In the genomic region with DNA sequence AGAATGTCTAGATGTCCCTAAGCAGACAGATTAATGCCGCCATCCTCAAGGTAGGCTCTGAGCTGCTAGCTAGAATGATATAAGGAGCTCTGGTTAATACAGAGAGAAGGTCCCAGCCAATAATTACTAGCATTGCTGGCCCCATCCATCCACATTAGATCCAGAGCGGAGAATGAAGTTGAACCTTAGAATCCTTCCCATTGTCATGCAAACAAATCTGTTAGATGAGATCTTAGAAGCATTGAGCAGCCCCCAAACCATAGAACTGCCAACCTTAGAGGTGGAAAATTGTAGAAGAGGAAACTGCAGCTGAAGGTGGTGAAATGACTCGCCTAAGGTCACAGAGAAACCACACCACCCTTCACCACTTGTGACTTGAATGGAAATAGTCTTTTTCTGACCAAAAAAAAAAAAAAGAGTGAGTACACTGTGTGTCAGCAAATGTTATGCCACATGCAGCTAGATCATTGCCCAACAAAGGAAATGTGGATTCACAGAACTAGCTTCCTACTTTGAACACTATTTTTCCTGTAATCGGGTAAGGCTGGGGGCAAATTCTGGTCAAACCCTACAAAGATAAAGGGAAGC, we compare ENCODE assay signal across 8 cellular contexts.
DNase-seq lines count a peak whose midpoint lies in the region; ATAC-seq lines count a peak whose summit lies in the region.
"Had no signal": no experiment of that assay in that cellular context is flagged by ENCODE, and none has a peak within 500 bp of the region (broad histone marks: within the 10 kb centered on the region; RNA-seq: fewer than 3 reads in every experiment).

No MANE protein-coding gene starts in this region.

- DNase-seq in T-cell (peak in 2 of 34 experiments; percentile 8 to 9), glomerular visceral epithelial cell (ENCODE audit: extremely low spot score) (peak; percentile 37), activated gamma-delta T cell (lab: John Stamatoyannopoulos, UW) (no peak)
- no peak for DNase-seq in effector memory CD4-positive, alpha-beta T cell

- H3K27ac ChIP-seq in effector memory CD4-positive, alpha-beta T cell (ENCODE audit: insufficient read depth, low read length, poor library complexity, severe bottlenecking), result no peak overlapping the region
- H3K27ac ChIP-seq: SK-N-MC had no signal

- H3K4me1 Mint-ChIP-seq in T-cell, result peaks cover 15 to 40% (median 26%) of the 10 kb centered on the region in 3 donors

- H3K27me3 Mint-ChIP-seq in T-cell, result peaks cover 0 to 14% of the 10 kb centered on the region in 2 donors

- no peak overlapping the region for H3K4me3 ChIP-seq in effector memory CD4-positive, alpha-beta T cell (ENCODE audit: insufficient read depth, low read depth, low read length, poor library complexity, severe bottlenecking)
- H3K4me3 ChIP-seq: SK-N-MC had no signal

- H3K4me1 ChIP-seq in effector memory CD4-positive, alpha-beta T cell (ENCODE audit: control insufficient read depth, insufficient read depth, low read length, poor library complexity, severe bottlenecking), result peaks cover 19% of the 10 kb centered on the region

- H3K36me3 Mint-ChIP-seq in T-cell, result no peaks in the 10 kb centered on the region

- ATAC-seq in GM19035 (IDR thresholded peaks at IDR 0.05; ENCODE audit: unreplicated experiment), result peak; percentile 70
- ATAC-seq in HG02938 (IDR thresholded peaks at IDR 0.05; ENCODE audit: unreplicated experiment), result peak; percentile 67
- peak in 1 of 4 experiments; percentile 37 for ATAC-seq in T-cell (replicated peaks in 1 of 4)
- no peak for ATAC-seq in GM19324 (IDR thresholded peaks at IDR 0.05; ENCODE audit: low FRiP score, unreplicated experiment)

- peaks cover 0 to 10% (median 0%) of the 10 kb centered on the region in 3 donors for H3K9me3 Mint-ChIP-seq in T-cell

- CTCF ChIA-PET in T-cell (lab: Charles Lee), result interaction anchor here in 1 of 2 donors (0.7 kb wide), 1 partner anchor 251 kb away, joined by 3 read pairs; no protein-coding TSS in a partner anchor

- peak overlapping the region; percentile 47 to 54 for H3K27ac Mint-ChIP-seq in T-cell

- no peaks in the 10 kb centered on the region for H3K36me3 ChIP-seq in effector memory CD4-positive, alpha-beta T cell (ENCODE audit: control insufficient read depth, insufficient read depth, low read length)

- H3K4me3 Mint-ChIP-seq in T-cell, result no peak overlapping the region

- POLR2A ChIA-PET in T-cell (lab: Charles Lee), result interaction anchor here in 1 of 2 donors (0.6 kb wide), 1 partner anchor 568 kb away, joined by 3 read pairs; no protein-coding TSS in a partner anchor

- H3K27me3 ChIP-seq in effector memory CD4-positive, alpha-beta T cell (replicated peaks; ENCODE audit: control insufficient read depth, insufficient read depth, low read length, poor library complexity, severe bottlenecking), result no peaks in the 10 kb centered on the region

- H3K9me3 ChIP-seq in effector memory CD4-positive, alpha-beta T cell (ENCODE audit: control insufficient read depth, low read length), result no peaks in the 10 kb centered on the region
